ENCODE assay signal across 1 cellular context in the genomic region with DNA sequence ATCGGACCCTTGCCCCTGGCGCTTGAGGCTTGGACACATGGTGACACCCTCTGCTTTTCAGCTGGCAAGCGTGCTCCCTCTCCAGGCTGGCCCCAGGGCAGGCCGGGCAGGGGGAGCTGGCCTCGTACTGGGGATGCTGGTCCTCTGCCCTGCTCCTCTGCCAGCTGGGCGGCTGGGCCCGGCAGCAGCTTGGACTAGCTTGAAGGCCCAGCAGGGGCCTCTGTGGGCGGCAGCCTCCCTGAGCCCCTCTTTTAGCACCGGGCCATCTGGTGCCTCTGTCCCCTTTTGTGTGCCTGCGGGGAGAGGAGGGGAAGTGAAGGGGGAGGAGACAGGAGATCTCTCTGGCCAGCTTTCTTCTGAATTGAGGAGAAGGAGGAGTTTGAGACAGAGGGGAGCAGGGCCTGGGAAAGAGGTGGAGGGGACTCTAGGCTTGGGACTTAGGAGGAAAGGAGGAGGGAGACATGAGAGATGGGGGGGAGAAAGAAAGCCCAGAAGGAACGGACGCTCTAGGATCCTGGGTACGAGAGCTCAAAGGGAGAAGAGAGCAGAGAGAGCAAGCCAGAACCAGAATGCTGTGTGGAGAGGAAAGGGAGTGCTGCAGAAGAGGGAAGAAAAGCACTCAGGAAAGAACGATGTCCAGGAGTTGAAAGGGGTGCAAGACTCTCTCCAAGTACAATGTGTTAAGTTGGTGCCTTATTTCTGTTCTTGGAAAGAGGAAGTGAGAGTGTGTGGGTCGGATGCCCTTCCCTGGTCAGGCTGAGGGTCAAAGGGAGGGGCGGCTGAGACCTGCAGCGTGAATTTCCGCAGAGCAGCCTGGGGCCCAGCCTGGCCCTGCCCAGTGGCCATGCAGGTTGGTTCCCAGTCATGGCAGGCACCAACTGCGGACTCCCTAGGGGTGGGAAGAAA.
TF ChIP-seq lines count a peak whose summit lies in the region.

No MANE protein-coding gene starts in this region.

TF ChIP-seq in K562, 482 proteins besides CTCF, POLR2A, EP300 and RAD21 (continued from another document and continues in another):
- TF ChIP-seq, protein P1, sequence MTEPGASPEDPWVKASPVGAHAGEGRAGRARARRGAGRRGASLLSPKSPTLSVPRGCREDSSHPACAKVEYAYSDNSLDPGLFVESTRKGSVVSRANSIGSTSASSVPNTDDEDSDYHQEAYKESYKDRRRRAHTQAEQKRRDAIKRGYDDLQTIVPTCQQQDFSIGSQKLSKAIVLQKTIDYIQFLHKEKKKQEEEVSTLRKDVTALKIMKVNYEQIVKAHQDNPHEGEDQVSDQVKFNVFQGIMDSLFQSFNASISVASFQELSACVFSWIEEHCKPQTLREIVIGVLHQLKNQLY (CRISPR knock-in tag; conservative IDR thresholded peaks at IDR 0.05) = no peak
- TF ChIP-seq IRF1 (CRISPR knock-in tag; IDR thresholded peaks at IDR 0.05; ENCODE audit: borderline replicate concordance) (no peak), ATF4 (CRISPR knock-in tag; IDR thresholded peaks at IDR 0.05) (no peak), SIN3A (IDR thresholded peaks at IDR 0.05; ENCODE audit: borderline replicate concordance in 2 of 2, control insufficient read depth in 1 of 2, low read depth in 2 of 2, low read length in 2 of 2) (no peak), ZNF507 (tag; conservative IDR thresholded peaks at IDR 0.05) (no peak), BRCA1 (IDR thresholded peaks at IDR 0.05) (no peak), BRCA1 (CRISPR knock-in tag; IDR thresholded peaks at IDR 0.05) (no peak), ZNF354B (CRISPR knock-in tag; IDR thresholded peaks at IDR 0.05) (no peak), TOE1 (IDR thresholded peaks at IDR 0.05; ENCODE audit: borderline replicate concordance) (no peak), TOE1 (CRISPR knock-in tag; IDR thresholded peaks at IDR 0.05; ENCODE audit: borderline replicate concordance, low read depth) (no peak), ZNF444 (CRISPR knock-in tag; IDR thresholded peaks at IDR 0.05) (no peak), NCOA1 (IDR thresholded peaks at IDR 0.05; ENCODE audit: low read depth) (no peak; the same call in 1 of the 2 replicates), TCFL5 (CRISPR knock-in tag; conservative IDR thresholded peaks at IDR 0.05) (no peak), CBFA2T3 (IDR thresholded peaks at IDR 0.05) (no peak), ZNF23 (CRISPR knock-in tag; IDR thresholded peaks at IDR 0.05) (no peak), NBN (IDR thresholded peaks at IDR 0.05; ENCODE audit: low read depth) (peak; percentile 75; the same call in 1 of the 2 replicates), L3MBTL2 (IDR thresholded peaks at IDR 0.05) (no peak), PML (IDR thresholded peaks at IDR 0.05; ENCODE audit: low read length) (no peak), ZNF584 (CRISPR knock-in tag; IDR thresholded peaks at IDR 0.05; ENCODE audit: low read depth) (no peak), HINFP (tag; conservative IDR thresholded peaks at IDR 0.05; ENCODE audit: low read depth) (0 out of 2 replicates have a peak, but pooled peaks have one; percentile 29), POLR2G (IDR thresholded peaks at IDR 0.05; ENCODE audit: low read depth, low read length) (no peak), ZNF282 (CRISPR knock-in tag; IDR thresholded peaks at IDR 0.05) (no peak), CREB5 (CRISPR knock-in tag; IDR thresholded peaks at IDR 0.05) (no peak), C11orf30 (IDR thresholded peaks at IDR 0.05; ENCODE audit: low read depth) (no peak), NCOA4 (IDR thresholded peaks at IDR 0.05; ENCODE audit: partially characterized antibody) (no peak), THRAP3 (IDR thresholded peaks at IDR 0.05; ENCODE audit: borderline replicate concordance) (no peak), HIVEP1 (CRISPR knock-in tag; IDR thresholded peaks at IDR 0.05) (no peak), ZNF668 (CRISPR knock-in tag; IDR thresholded peaks at IDR 0.05) (no peak), RBBP5 (IDR thresholded peaks at IDR 0.05; ENCODE audit: borderline replicate concordance, insufficient read depth, low read length, poor library complexity, severe bottlenecking) (peak; percentile 57), ZNF79 (CRISPR knock-in tag; IDR thresholded peaks at IDR 0.05; ENCODE audit: low read depth) (no peak), SRSF9 (IDR thresholded peaks at IDR 0.05; ENCODE audit: borderline replicate concordance, low read depth, low read length) (no peak), ZNF212 (CRISPR knock-in tag; IDR thresholded peaks at IDR 0.05) (no peak), TEAD4 (IDR thresholded peaks at IDR 0.05; ENCODE audit: low read length) (no peak), TEAD4 (CRISPR knock-in tag; IDR thresholded peaks at IDR 0.05; ENCODE audit: borderline replicate concordance) (no peak), LARP7 (IDR thresholded peaks at IDR 0.05) (peak; percentile 80; the same call in 1 of the 2 replicates)
- TF ChIP-seq, protein P2, sequence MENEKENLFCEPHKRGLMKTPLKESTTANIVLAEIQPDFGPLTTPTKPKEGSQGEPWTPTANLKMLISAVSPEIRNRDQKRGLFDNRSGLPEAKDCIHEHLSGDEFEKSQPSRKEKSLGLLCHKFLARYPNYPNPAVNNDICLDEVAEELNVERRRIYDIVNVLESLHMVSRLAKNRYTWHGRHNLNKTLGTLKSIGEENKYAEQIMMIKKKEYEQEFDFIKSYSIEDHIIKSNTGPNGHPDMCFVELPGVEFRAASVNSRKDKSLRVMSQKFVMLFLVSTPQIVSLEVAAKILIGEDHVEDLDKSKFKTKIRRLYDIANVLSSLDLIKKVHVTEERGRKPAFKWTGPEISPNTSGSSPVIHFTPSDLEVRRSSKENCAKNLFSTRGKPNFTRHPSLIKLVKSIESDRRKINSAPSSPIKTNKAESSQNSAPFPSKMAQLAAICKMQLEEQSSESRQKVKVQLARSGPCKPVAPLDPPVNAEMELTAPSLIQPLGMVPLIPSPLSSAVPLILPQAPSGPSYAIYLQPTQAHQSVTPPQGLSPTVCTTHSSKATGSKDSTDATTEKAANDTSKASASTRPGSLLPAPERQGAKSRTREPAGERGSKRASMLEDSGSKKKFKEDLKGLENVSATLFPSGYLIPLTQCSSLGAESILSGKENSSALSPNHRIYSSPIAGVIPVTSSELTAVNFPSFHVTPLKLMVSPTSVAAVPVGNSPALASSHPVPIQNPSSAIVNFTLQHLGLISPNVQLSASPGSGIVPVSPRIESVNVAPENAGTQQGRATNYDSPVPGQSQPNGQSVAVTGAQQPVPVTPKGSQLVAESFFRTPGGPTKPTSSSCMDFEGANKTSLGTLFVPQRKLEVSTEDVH (IDR thresholded peaks at IDR 0.05; ENCODE audit: low read depth, partially characterized antibody) = peak; percentile 46
- TF ChIP-seq, protein P3, sequence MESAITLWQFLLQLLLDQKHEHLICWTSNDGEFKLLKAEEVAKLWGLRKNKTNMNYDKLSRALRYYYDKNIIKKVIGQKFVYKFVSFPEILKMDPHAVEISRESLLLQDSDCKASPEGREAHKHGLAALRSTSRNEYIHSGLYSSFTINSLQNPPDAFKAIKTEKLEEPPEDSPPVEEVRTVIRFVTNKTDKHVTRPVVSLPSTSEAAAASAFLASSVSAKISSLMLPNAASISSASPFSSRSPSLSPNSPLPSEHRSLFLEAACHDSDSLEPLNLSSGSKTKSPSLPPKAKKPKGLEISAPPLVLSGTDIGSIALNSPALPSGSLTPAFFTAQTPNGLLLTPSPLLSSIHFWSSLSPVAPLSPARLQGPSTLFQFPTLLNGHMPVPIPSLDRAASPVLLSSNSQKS (CRISPR knock-in tag; IDR thresholded peaks at IDR 0.05) = no peak
- TF ChIP-seq, protein P4, sequence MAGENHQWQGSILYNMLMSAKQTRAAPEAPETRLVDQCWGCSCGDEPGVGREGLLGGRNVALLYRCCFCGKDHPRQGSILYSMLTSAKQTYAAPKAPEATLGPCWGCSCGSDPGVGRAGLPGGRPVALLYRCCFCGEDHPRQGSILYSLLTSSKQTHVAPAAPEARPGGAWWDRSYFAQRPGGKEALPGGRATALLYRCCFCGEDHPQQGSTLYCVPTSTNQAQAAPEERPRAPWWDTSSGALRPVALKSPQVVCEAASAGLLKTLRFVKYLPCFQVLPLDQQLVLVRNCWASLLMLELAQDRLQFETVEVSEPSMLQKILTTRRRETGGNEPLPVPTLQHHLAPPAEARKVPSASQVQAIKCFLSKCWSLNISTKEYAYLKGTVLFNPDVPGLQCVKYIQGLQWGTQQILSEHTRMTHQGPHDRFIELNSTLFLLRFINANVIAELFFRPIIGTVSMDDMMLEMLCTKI (IDR thresholded peaks at IDR 0.05; ENCODE audit: partially characterized antibody) = no peak
- TF ChIP-seq, protein P5, sequence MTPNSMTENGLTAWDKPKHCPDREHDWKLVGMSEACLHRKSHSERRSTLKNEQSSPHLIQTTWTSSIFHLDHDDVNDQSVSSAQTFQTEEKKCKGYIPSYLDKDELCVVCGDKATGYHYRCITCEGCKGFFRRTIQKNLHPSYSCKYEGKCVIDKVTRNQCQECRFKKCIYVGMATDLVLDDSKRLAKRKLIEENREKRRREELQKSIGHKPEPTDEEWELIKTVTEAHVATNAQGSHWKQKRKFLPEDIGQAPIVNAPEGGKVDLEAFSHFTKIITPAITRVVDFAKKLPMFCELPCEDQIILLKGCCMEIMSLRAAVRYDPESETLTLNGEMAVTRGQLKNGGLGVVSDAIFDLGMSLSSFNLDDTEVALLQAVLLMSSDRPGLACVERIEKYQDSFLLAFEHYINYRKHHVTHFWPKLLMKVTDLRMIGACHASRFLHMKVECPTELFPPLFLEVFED (CRISPR knock-in tag; conservative IDR thresholded peaks at IDR 0.05) = no peak; the same call in none of the 2 replicates
- TF ChIP-seq, protein P6, sequence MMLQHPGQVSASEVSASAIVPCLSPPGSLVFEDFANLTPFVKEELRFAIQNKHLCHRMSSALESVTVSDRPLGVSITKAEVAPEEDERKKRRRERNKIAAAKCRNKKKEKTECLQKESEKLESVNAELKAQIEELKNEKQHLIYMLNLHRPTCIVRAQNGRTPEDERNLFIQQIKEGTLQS (IDR thresholded peaks at IDR 0.05) = no peak
- TF ChIP-seq, protein P6 (CRISPR knock-in tag; conservative IDR thresholded peaks at IDR 0.05) = no peak
- TF ChIP-seq, protein P7, sequence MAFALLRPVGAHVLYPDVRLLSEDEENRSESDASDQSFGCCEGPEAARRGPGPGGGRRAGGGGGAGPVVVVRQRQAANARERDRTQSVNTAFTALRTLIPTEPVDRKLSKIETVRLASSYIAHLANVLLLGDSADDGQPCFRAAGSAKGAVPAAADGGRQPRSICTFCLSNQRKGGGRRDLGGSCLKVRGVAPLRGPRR (CRISPR knock-in tag; IDR thresholded peaks at IDR 0.05) = 0 out of 2 replicates have a peak, but pooled peaks have one; percentile 31
